Comparison of ENCODE assay signal across 8 cellular contexts in the genomic region with DNA sequence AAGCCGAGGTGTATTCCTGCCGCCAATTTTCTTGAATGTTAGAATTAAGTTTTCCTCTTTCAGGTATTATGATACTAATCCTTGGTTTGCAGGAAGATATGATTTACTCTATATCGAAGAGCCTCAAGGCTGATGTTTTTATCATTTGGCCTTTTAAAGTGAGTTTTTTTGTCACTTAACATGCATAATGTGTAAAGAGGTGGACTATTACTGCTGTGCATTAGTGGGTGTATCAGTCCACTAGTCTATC. TPM values are rescaled to one million over a fixed set of nuclear protein-coding genes. Genes with fewer than 3 reads are reported as not detected.
DNase-seq lines count a peak whose midpoint lies in the region; ATAC-seq and TF ChIP-seq lines count a peak whose summit lies in the region.

No MANE protein-coding gene starts in this region.

- peaks cover 10% of the 10 kb centered on the region for H3K4me1 ChIP-seq in lower lobe of right lung

- H3K27me3 ChIP-seq in lower lobe of right lung (ENCODE audit: low read depth), result no peaks in the 10 kb centered on the region

- no peak for DNase-seq in activated naive CD8-positive, alpha-beta T cell treated with anti-CD3 and anti-CD28 coated beads for 36 hours
- DNase-seq in lower lobe of right lung (no peak), GDM1 (lab: John Stamatoyannopoulos, UW) (no peak), LoVo (ENCODE audit: low spot score) (no peak), KBM-7 (no peak)

- peaks cover 13% of the 10 kb centered on the region for H3K36me3 Mint-ChIP-seq in activated naive CD8-positive, alpha-beta T cell treated with anti-CD3 and anti-CD28 coated beads for 36 hours

- no peak for TF ChIP-seq CTCF in lower lobe of right lung (IDR thresholded peaks at IDR 0.05)

- in situ Hi-C loops in KBM-7 (cut with MboI; ENCODE audit: low pct_unique_long_range_greater_than_20kb, low sequenced_read_pairs), result no loop called here

- peak overlapping the region; percentile 70 for H3K4me3 ChIP-seq in lower lobe of right lung

- no peaks in the 10 kb centered on the region for H3K36me3 ChIP-seq in lower lobe of right lung

- H3K9me3 ChIP-seq in lower lobe of right lung, result no peaks in the 10 kb centered on the region

- peaks cover 27% of the 10 kb centered on the region for H3K4me1 Mint-ChIP-seq in activated naive CD8-positive, alpha-beta T cell treated with anti-CD3 and anti-CD28 coated beads for 36 hours

- ATAC-seq in GM19023 (IDR thresholded peaks at IDR 0.05; ENCODE audit: unreplicated experiment), result peak; percentile 2
- ATAC-seq in HG03045 (IDR thresholded peaks at IDR 0.05; ENCODE audit: unreplicated experiment), result peak; percentile 2
- no peak for ATAC-seq in lower lobe of right lung
- ATAC-seq in GM21526 (IDR thresholded peaks at IDR 0.05; ENCODE audit: low FRiP score, unreplicated experiment), result no peak

- H3K9me3 Mint-ChIP-seq in activated naive CD8-positive, alpha-beta T cell treated with anti-CD3 and anti-CD28 coated beads for 36 hours, result peaks cover 6% of the 10 kb centered on the region

- H3K4me3 Mint-ChIP-seq in activated naive CD8-positive, alpha-beta T cell treated with anti-CD3 and anti-CD28 coated beads for 36 hours, result peak overlapping the region; percentile 97

- H3K27ac ChIP-seq in lower lobe of right lung, result peak overlapping the region; percentile 94

- peak overlapping the region; percentile 98 for H3K27ac Mint-ChIP-seq in activated naive CD8-positive, alpha-beta T cell treated with anti-CD3 and anti-CD28 coated beads for 36 hours

- peaks cover 15% of the 10 kb centered on the region for H3K27me3 Mint-ChIP-seq in activated naive CD8-positive, alpha-beta T cell treated with anti-CD3 and anti-CD28 coated beads for 36 hours

- intact Hi-C loops in lower lobe of right lung (cut with DNase I), result no loop called here

RNA-seq across cellular contexts. Expression of a gene that starts 11.1 kb away (rescaled TPM):
- total RNA-seq in activated naive CD8-positive, alpha-beta T cell treated with anti-CD3 and anti-CD28 coated beads for 36 hours, result 100 to 1,000 TPM; 322 to 331 TPM
- 61.7 TPM for total RNA-seq in lower lobe of right lung

Comparison
In these comparisons a context has a peak if more than half of its experiments do, and no peak if none do; other contexts are left out.
1. ATAC-seq: peak in GM19023 (single experiment) and HG03045 (single experiment); none in lower lobe of right lung (0 of 2) and GM21526 (single experiment).